ENCODE assay signal across 12 cellular contexts in the genomic region with DNA sequence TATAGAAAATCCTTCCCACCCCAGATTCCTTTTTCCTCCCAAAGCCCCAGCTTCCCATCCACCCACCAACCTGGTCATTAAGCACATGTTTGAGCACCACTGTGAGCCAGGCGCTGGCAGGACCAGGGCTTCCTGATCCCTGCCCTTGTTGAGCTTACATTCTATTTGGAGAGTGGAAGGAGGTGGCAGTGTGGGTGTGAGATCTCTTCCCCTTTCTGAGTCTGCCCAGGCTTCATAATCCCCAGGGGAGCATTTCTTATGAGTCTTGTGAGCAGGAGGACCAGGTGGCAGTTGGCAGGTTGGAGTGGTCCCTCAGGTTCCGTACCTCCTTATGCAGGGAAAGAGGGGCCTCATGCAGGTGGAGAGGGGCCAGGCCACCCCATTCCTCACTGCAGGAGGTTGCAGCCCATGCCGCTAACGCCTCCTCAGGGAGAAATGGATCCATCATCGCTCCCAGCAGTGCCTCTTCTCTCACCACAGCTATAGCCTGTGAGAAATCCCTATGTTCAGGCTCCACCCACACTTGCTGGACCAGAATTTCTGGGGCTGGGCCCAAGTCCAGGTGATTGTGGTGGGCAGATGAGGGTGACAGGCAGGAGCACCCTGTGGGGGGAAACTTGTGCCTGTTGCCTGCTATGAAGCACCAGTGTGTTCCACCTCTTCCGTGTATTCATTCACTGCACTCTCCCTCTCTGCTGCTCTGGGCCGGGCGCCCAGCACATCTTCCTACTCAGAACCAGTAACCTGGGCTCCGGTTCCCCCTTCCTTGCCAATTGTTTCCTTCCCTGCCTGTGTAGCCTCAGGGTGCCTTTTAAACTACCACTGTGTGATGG. TPM values are rescaled to one million over a fixed set of nuclear protein-coding genes. Genes with fewer than 3 reads are reported as not detected.
DNase-seq lines count a peak whose midpoint lies in the region; ATAC-seq lines count a peak whose summit lies in the region.
"Had no signal": no experiment of that assay in that cellular context is flagged by ENCODE, and none has a peak within 500 bp of the region (broad histone marks: within the 10 kb centered on the region; RNA-seq: fewer than 3 reads in every experiment).

No MANE protein-coding gene starts in this region.

- H3K27ac Mint-ChIP-seq in activated naive CD4-positive, alpha-beta T cell treated with anti-CD3 and anti-CD28 coated beads, Interleukin-2, amount 50 U/mL, for 72 hours: peak overlapping the region; percentile 53 to 90
- H3K27ac Mint-ChIP-seq in T-helper 17 cell: peak overlapping the region; percentile 56
- peak overlapping the region; percentile 75 to 90 for H3K27ac Mint-ChIP-seq in stimulated activated naive CD8-positive, alpha-beta T cell treated with anti-CD3 and anti-CD28 coated beads, Interleukin-15, amount 100 ng/mL, for 72 hours

- H3K4me3 Mint-ChIP-seq in T-helper 17 cell: no peak overlapping the region
- H3K4me3 Mint-ChIP-seq in stimulated activated naive CD8-positive, alpha-beta T cell treated with anti-CD3 and anti-CD28 coated beads, Interleukin-15, amount 100 ng/mL, for 72 hours: no peak overlapping the region

- H3K9me3 ChIP-seq in T-helper 17 cell (ENCODE audit: control insufficient read depth, low read length, poor library complexity, severe bottlenecking): no peaks in the 10 kb centered on the region
- H3K9me3 ChIP-seq: body of pancreas had no signal

- DNase-seq in activated naive CD4-positive, alpha-beta T cell treated with anti-CD3 and anti-CD28 coated beads, Interleukin-2, amount 50 U/mL, for 72 hours (ENCODE audit: low spot score in 2 of 2): no peak
- no peak for DNase-seq in activated naive CD4-positive, alpha-beta T cell treated with anti-CD3 and anti-CD28 coated beads, Interleukin-2, amount 50 U/mL, for 16 hours
- DNase-seq in T-helper 17 cell (no peak), germinal center (ENCODE audit: low spot score) (peak; percentile 84), medulla oblongata (ENCODE audit: extremely low spot score) (no peak), HPDE6-E6E7 (ENCODE audit: extremely low spot score) (no peak)
- no peak for DNase-seq in stimulated activated naive CD8-positive, alpha-beta T cell treated with anti-CD3 and anti-CD28 coated beads, Interleukin-15, amount 100 ng/mL, for 72 hours
- DNase-seq: NCI-H345, RPMI8226 had no signal

- H3K4me1 Mint-ChIP-seq in T-helper 17 cell: peaks cover 58% of the 10 kb centered on the region
- H3K4me1 Mint-ChIP-seq in stimulated activated naive CD8-positive, alpha-beta T cell treated with anti-CD3 and anti-CD28 coated beads, Interleukin-15, amount 100 ng/mL, for 72 hours: peaks cover 70% of the 10 kb centered on the region

- H3K27me3 Mint-ChIP-seq in T-helper 17 cell: no peaks in the 10 kb centered on the region
- no peaks in the 10 kb centered on the region for H3K27me3 Mint-ChIP-seq in stimulated activated naive CD8-positive, alpha-beta T cell treated with anti-CD3 and anti-CD28 coated beads, Interleukin-15, amount 100 ng/mL, for 72 hours

- ATAC-seq in activated naive CD4-positive, alpha-beta T cell treated with anti-CD3 and anti-CD28 coated beads, Interleukin-2, amount 50 U/mL, for 72 hours: no peak
- ATAC-seq in T-helper 17 cell: no peak
- ATAC-seq in stimulated activated naive CD8-positive, alpha-beta T cell treated with anti-CD3 and anti-CD28 coated beads, Interleukin-15, amount 100 ng/mL, for 72 hours: no peak
- ATAC-seq in GM19328 (IDR thresholded peaks at IDR 0.05; ENCODE audit: unreplicated experiment): no peak
- ATAC-seq: body of pancreas had no signal

- peaks cover 13 to 32% of the 10 kb centered on the region in 2 donors for H3K36me3 Mint-ChIP-seq in activated naive CD4-positive, alpha-beta T cell treated with anti-CD3 and anti-CD28 coated beads, Interleukin-2, amount 50 U/mL, for 72 hours
- H3K36me3 Mint-ChIP-seq in T-helper 17 cell (ENCODE audit: low read depth): peaks cover 14% of the 10 kb centered on the region

- H3K9me3 Mint-ChIP-seq in activated naive CD4-positive, alpha-beta T cell treated with anti-CD3 and anti-CD28 coated beads, Interleukin-2, amount 50 U/mL, for 72 hours: no peaks in the 10 kb centered on the region
- H3K9me3 Mint-ChIP-seq in stimulated activated naive CD8-positive, alpha-beta T cell treated with anti-CD3 and anti-CD28 coated beads, Interleukin-15, amount 100 ng/mL, for 72 hours: no peaks in the 10 kb centered on the region

RNA-seq across cellular contexts. Expression of a gene that starts 23.5 kb away (rescaled TPM):
- 10 to 100 TPM; 46.1 to 62.5 TPM for total RNA-seq in activated naive CD4-positive, alpha-beta T cell treated with anti-CD3 and anti-CD28 coated beads, Interleukin-2, amount 50 U/mL, for 72 hours
- 10 to 100 TPM; 25.7 to 30.4 TPM for total RNA-seq in T-helper 17 cell

RNA-seq across cellular contexts. Expression of a gene that starts 38.8 kb away (rescaled TPM):
- 10 to 100 TPM; 26.9 to 47.9 TPM for total RNA-seq in activated naive CD4-positive, alpha-beta T cell treated with anti-CD3 and anti-CD28 coated beads, Interleukin-2, amount 50 U/mL, for 72 hours
- total RNA-seq in T-helper 17 cell: 10 to 100 TPM; 28.3 to 31.0 TPM

RNA-seq across cellular contexts. Expression of a gene that starts 39.8 kb away (rescaled TPM):
- total RNA-seq in activated naive CD4-positive, alpha-beta T cell treated with anti-CD3 and anti-CD28 coated beads, Interleukin-2, amount 50 U/mL, for 72 hours: under 1 TPM; 0.25 to 0.33 TPM
- total RNA-seq in T-helper 17 cell: 1 to 10 TPM in 1 of 2 donors, under 1 TPM in 1; 0.34 to 1.2 TPM
- total RNA-seq: pulmonary artery endothelial cell had no signal

RNA-seq across cellular contexts. Expression of a gene that starts 41.5 kb away (rescaled TPM):
- under 1 TPM in 1 of 2 donors, not detected in 1; 0.54 TPM for total RNA-seq in activated naive CD4-positive, alpha-beta T cell treated with anti-CD3 and anti-CD28 coated beads, Interleukin-2, amount 50 U/mL, for 72 hours
- under 1 TPM in 1 of 2 donors, not detected in 1; 0.13 TPM for total RNA-seq in T-helper 17 cell

RNA-seq across cellular contexts. Expression of a gene that starts 51.1 kb away (rescaled TPM):
- total RNA-seq in activated naive CD4-positive, alpha-beta T cell treated with anti-CD3 and anti-CD28 coated beads, Interleukin-2, amount 50 U/mL, for 72 hours: 10 to 100 TPM; 25.3 to 27.8 TPM
- total RNA-seq in T-helper 17 cell: 10 to 100 TPM; 25.6 to 30.1 TPM
